ENCODE assay signal across 1 cellular context in genomic region chr2:218399391-218400166, GRCh38.
TF ChIP-seq lines count a peak whose summit lies in the region.

CTDSP1 (plus strand) TSS chr2:218399868; CDS start chr2:218400091, 223 bp downstream.

TF ChIP-seq in HepG2, 621 proteins besides CTCF, POLR2A, EP300 and RAD21 (continued from another document):
- TF ChIP-seq E2F2 (CRISPR knock-in tag; IDR thresholded peaks at IDR 0.05; ENCODE audit: borderline replicate concordance) (no peak), ZNF546 (CRISPR knock-in tag; conservative IDR thresholded peaks at IDR 0.05) (peak; percentile 22; the same call in 1 of the 2 replicates), HIC2 (CRISPR knock-in tag; IDR thresholded peaks at IDR 0.05; ENCODE audit: low read depth) (no peak), ZNF577 (CRISPR knock-in tag; IDR thresholded peaks at IDR 0.05; ENCODE audit: borderline replicate concordance, low read depth) (no peak), AGO2 (optimal IDR thresholded peaks at IDR 0.05; ENCODE audit: low read depth, low read length) (peak; percentile 5), STAT5B (CRISPR knock-in tag; IDR thresholded peaks at IDR 0.05) (peak; percentile 18; the same call in 1 of the 2 replicates), ZNF513 (CRISPR knock-in tag; conservative IDR thresholded peaks at IDR 0.05) (no peak), NCOR1 (IDR thresholded peaks at IDR 0.05; ENCODE audit: borderline replicate concordance, low read length) (peak; percentile 59; the same call in 1 of the 2 replicates), ZC3H4 (CRISPR knock-in tag; IDR thresholded peaks at IDR 0.05; ENCODE audit: borderline replicate concordance) (peak; percentile 82; the same call in 1 of the 2 replicates), SOX13 (IDR thresholded peaks at IDR 0.05) (no peak), SOX13 (CRISPR knock-in tag; conservative IDR thresholded peaks at IDR 0.05 in 1 of 2, IDR thresholded peaks at IDR 0.05 in 1 of 2) (peak in 1 of 2 experiments; percentile 67; a peak in 2 of 4 replicates), ZNF713 (CRISPR knock-in tag; IDR thresholded peaks at IDR 0.05) (no peak), ZNF253 (CRISPR knock-in tag; IDR thresholded peaks at IDR 0.05; ENCODE audit: borderline replicate concordance) (no peak), HOXA3 (CRISPR knock-in tag; IDR thresholded peaks at IDR 0.05) (peak; percentile 90), ZNF543 (CRISPR knock-in tag; IDR thresholded peaks at IDR 0.05) (peak; percentile 62; the same call in 1 of the 2 replicates), THAP7 (CRISPR knock-in tag; IDR thresholded peaks at IDR 0.05) (peak; percentile 75; the same call in 1 of the 2 replicates), ZNF12 (CRISPR knock-in tag; IDR thresholded peaks at IDR 0.05) (no peak), ATF7-NPFF (CRISPR knock-in tag; IDR thresholded peaks at IDR 0.05; ENCODE audit: low read depth) (peak; percentile 86), RFX1 (IDR thresholded peaks at IDR 0.05) (no peak), ZNF318 (CRISPR knock-in tag; IDR thresholded peaks at IDR 0.05) (no peak), JUN (CRISPR knock-in tag; IDR thresholded peaks at IDR 0.05) (no peak), TFAP4 (IDR thresholded peaks at IDR 0.05; ENCODE audit: borderline replicate concordance, low read depth) (no peak), ZNF276 (CRISPR knock-in tag; IDR thresholded peaks at IDR 0.05; ENCODE audit: low read depth) (0 out of 2 replicates have a peak, but pooled peaks have one; percentile 46)
